Comparison of ENCODE assay signal across 13 cellular contexts in the genomic region with DNA sequence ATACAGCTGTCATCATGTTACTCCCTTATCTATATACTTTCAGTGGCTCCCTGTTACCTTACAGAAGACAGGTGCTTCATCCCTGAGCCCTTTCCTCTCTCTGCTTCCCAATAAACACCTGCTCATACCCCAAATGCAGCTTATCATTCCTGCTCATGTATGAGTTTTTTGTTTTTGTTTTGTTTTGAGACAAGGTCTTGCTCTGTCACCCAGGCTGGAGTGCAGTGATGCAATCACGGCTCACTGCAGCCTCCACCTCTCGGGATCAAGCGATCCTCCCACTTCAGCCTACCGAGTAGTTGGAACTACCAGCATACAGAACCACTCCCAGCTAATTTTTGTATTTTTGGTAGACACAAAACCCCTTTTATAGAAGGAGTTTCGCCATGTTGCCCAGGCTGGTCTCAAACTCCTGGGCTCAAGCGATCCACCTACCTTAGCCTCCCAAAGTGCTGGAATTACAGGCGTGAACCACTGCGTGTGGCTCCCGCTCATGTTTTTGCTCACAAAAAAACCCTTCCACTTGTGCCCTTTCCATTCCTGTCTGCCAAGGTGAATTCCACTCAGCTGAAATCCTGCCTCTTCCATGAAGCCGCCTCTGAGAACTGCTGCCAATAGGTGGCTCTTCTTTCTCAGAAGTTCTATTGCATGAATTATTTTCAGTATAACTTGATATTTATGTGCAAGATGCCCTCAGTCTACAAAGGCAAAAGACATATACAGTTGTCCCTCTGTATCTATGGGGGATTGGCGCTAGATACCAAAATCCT. TPM values are rescaled to one million over a fixed set of nuclear protein-coding genes. Genes with fewer than 3 reads are reported as not detected.
DNase-seq lines count a peak whose midpoint lies in the region; ATAC-seq, FAIRE-seq and TF ChIP-seq lines count a peak whose summit lies in the region.
"Had no signal": no experiment of that assay in that cellular context is flagged by ENCODE, and none has a peak within 500 bp of the region (broad histone marks: within the 10 kb centered on the region; RNA-seq: fewer than 3 reads in every experiment).

No MANE protein-coding gene starts in this region.

- no peak overlapping the region for H3K4me2 ChIP-seq in OCI-LY7 (ENCODE audit: low read length)
- no peak overlapping the region for H3K4me2 ChIP-seq in PC-9

- no peak for FAIRE-seq in urothelium cell line (lab: Jason Lieb, UNC)

- intact Hi-C loops in OCI-LY7 (cut with micrococcal nuclease; ENCODE audit: unreplicated experiment) (loop anchor here (1.0 to 5.0 kb wide), 2 partner anchors 25 to 41 kb away; no protein-coding TSS in a partner anchor), gastrocnemius medialis (cut with DNase I; ENCODE audit: low total_unique reads) (loop anchor here (2.0 to 10.0 kb wide), 2 partner anchors 31 to 393 kb away; partner anchors contain the start of gene WBP2), PC-9 (cut with micrococcal nuclease; ENCODE audit: unreplicated experiment) (no loop called here)
- intact Hi-C loops in dendritic cell treated with granulocyte-macrophage colony-stimulating factor and Interleukin-4, amounts not matched to agents 40 ng/mL and 50 ng/mL, for 4 days (cut with micrococcal nuclease), result no loop called here

- H3F3A ChIP-seq in PC-9 (ENCODE audit: insufficient read depth, low read depth), result peaks cover 36% of the 10 kb centered on the region

- peak overlapping the region; percentile 71 for H3K27ac Mint-ChIP-seq in activated CD8-positive, alpha-beta memory T cell treated with anti-CD3 and anti-CD28 coated beads, Interleukin-2, amount 10 ng/mL, durations not matched to agents 7 days and 5 days
- H3K27ac Mint-ChIP-seq in dendritic cell treated with granulocyte-macrophage colony-stimulating factor and Interleukin-4, amounts not matched to agents 40 ng/mL and 50 ng/mL, for 4 days, result peak overlapping the region; percentile 36

- H3K4me3 Mint-ChIP-seq in activated CD8-positive, alpha-beta memory T cell treated with anti-CD3 and anti-CD28 coated beads, Interleukin-2, amount 10 ng/mL, durations not matched to agents 7 days and 5 days, result no peak overlapping the region
- H3K4me3 Mint-ChIP-seq in dendritic cell treated with granulocyte-macrophage colony-stimulating factor and Interleukin-4, amounts not matched to agents 40 ng/mL and 50 ng/mL, for 4 days, result no peak overlapping the region
- H3K4me3 Mint-ChIP-seq: B cell, immature natural killer cell had no signal

- H3K79me2 ChIP-seq in OCI-LY7 (ENCODE audit: insufficient read depth, low read depth, low read length) (no peaks in the 10 kb centered on the region), PC-9 (ENCODE audit: low read depth) (no peaks in the 10 kb centered on the region)

- no peaks in the 10 kb centered on the region for H3K9me2 ChIP-seq in OCI-LY7 (ENCODE audit: insufficient read depth, low read length)
- H3K9me2 ChIP-seq in PC-9 (ENCODE audit: insufficient read depth), result no peaks in the 10 kb centered on the region

- H3K27ac ChIP-seq in OCI-LY7 (ENCODE audit: low read depth, low read length, poor library complexity, severe bottlenecking) (no peak overlapping the region), gastrocnemius medialis (peak overlapping the region; percentile 80 to 91 (median 83)), PC-9 (no peak overlapping the region)

- H2AFZ ChIP-seq in OCI-LY7 (ENCODE audit: low read length) (no peak overlapping the region), PC-9 (no peak overlapping the region)

- in situ Hi-C loops in gastrocnemius medialis (cut with MboI; ENCODE audit: low sequenced_read_pairs in 4 of 4), result no loop called here

- H3K36me3 Mint-ChIP-seq in activated CD8-positive, alpha-beta memory T cell treated with anti-CD3 and anti-CD28 coated beads, Interleukin-2, amount 10 ng/mL, durations not matched to agents 7 days and 5 days, result peaks cover 1% of the 10 kb centered on the region
- H3K36me3 Mint-ChIP-seq in dendritic cell treated with granulocyte-macrophage colony-stimulating factor and Interleukin-4, amounts not matched to agents 40 ng/mL and 50 ng/mL, for 4 days (ENCODE audit: low read depth), result no peaks in the 10 kb centered on the region
- H3K36me3 Mint-ChIP-seq: immature natural killer cell had no signal

- CTCF ChIA-PET in activated CD8-positive, alpha-beta memory T cell treated with anti-CD3 and anti-CD28 coated beads, Interleukin-2, amount 10 ng/mL, durations not matched to agents 7 days and 5 days (lab: Charles Lee), result interaction anchor here (0.6 to 7.8 kb wide), 9 partner anchors 10 to 68 kb away, joined by 3 to 83 read pairs (median 5); partner anchors contain the start of gene UBALD2
- CTCF ChIA-PET in OCI-LY7 (lab: Charles Lee; ENCODE audit: unreplicated experiment) (interaction anchor here (0.6 kb wide), 2 partner anchors 9 to 1180 kb away, joined by 3 to 5 read pairs; no protein-coding TSS in a partner anchor), PC-9 (lab: Charles Lee) (no interaction called here)

- TF ChIP-seq CTCF in OCI-LY7 (conservative IDR thresholded peaks at IDR 0.05; ENCODE audit: low read length), result peak; percentile 62
- TF ChIP-seq CTCF in gastrocnemius medialis (IDR thresholded peaks at IDR 0.05 in 4 of 5, conservative IDR thresholded peaks at IDR 0.05 in 1 of 5), result peak in 2 of 5 experiments; percentile 9 to 24
- TF ChIP-seq CTCF in PC-9 (conservative IDR thresholded peaks at IDR 0.05), result no peak; the same call in 1 of the 2 replicates

- H3K9me3 ChIP-seq in OCI-LY7 (ENCODE audit: low read length), result no peaks in the 10 kb centered on the region
- H3K9me3 ChIP-seq in gastrocnemius medialis, result no peaks in the 10 kb centered on the region
- no peaks in the 10 kb centered on the region for H3K9me3 ChIP-seq in PC-9 (ENCODE audit: insufficient read depth, low read depth)

- H3K36me3 ChIP-seq in OCI-LY7 (ENCODE audit: insufficient read depth, low read length) (no peaks in the 10 kb centered on the region), gastrocnemius medialis (no peaks in the 10 kb centered on the region), PC-9 (ENCODE audit: low read depth) (no peaks in the 10 kb centered on the region)

- H3K4me3 ChIP-seq in OCI-LY7 (ENCODE audit: low read depth, low read length, poor library complexity, severe bottlenecking), result no peak overlapping the region
- peak overlapping the region in 1 of 4 donors; percentile 35 for H3K4me3 ChIP-seq in gastrocnemius medialis
- H3K4me3 ChIP-seq in PC-9, result no peak overlapping the region

- peaks cover 81% of the 10 kb centered on the region for H3K4me1 Mint-ChIP-seq in activated CD8-positive, alpha-beta memory T cell treated with anti-CD3 and anti-CD28 coated beads, Interleukin-2, amount 10 ng/mL, durations not matched to agents 7 days and 5 days
- H3K4me1 Mint-ChIP-seq in dendritic cell treated with granulocyte-macrophage colony-stimulating factor and Interleukin-4, amounts not matched to agents 40 ng/mL and 50 ng/mL, for 4 days (ENCODE audit: low read depth), result peaks cover 56% of the 10 kb centered on the region

- DNase-seq in activated CD8-positive, alpha-beta memory T cell treated with anti-CD3 and anti-CD28 coated beads, Interleukin-2, amount 10 ng/mL, durations not matched to agents 7 days and 5 days, result no peak
- no peak for DNase-seq in activated CD8-positive, alpha-beta memory T cell treated with anti-CD3 and anti-CD28 coated beads, Interleukin-2, amount 50 U/mL, for 4 hours
- peak; percentile 14 for DNase-seq in OCI-LY7 (ENCODE audit: low spot score)
- DNase-seq in gastrocnemius medialis, result no peak
- no peak for DNase-seq in urothelium cell line (ENCODE audit: low spot score)
- no peak for DNase-seq in PC-9
- DNase-seq: immature natural killer cell; NK-92 treated with Interleukin-12 subunit alpha and Interleukin-12 subunit beta, amount 100 ng/mL, for 24 hours; occipital lobe; stimulated activated CD4-positive, alpha-beta T cell treated with anti-CD3 and anti-CD28 coated beads, Interleukin-4, amount 100 ng/mL, for 1 hour had no signal

- H4K20me1 ChIP-seq in OCI-LY7 (ENCODE audit: insufficient read depth, low read length) (no peaks in the 10 kb centered on the region), PC-9 (ENCODE audit: insufficient read depth) (no peaks in the 10 kb centered on the region)

- TF ChIP-seq POLR2A in gastrocnemius medialis (IDR thresholded peaks at IDR 0.05) (peak in 1 of 2 donors; percentile 27), GM18505 (IDR thresholded peaks at IDR 0.05; ENCODE audit: borderline replicate concordance, extremely low read depth, insufficient read depth, insufficient read length) (no peak)

- no peak for ATAC-seq in activated CD8-positive, alpha-beta memory T cell treated with anti-CD3 and anti-CD28 coated beads, Interleukin-2, amount 10 ng/mL, durations not matched to agents 7 days and 5 days
- ATAC-seq in gastrocnemius medialis, result peak in 1 of 2 donors; percentile 5
- no peak for ATAC-seq in GM18505 (IDR thresholded peaks at IDR 0.05; ENCODE audit: unreplicated experiment)

- H3K27me3 Mint-ChIP-seq in activated CD8-positive, alpha-beta memory T cell treated with anti-CD3 and anti-CD28 coated beads, Interleukin-2, amount 10 ng/mL, durations not matched to agents 7 days and 5 days, result no peaks in the 10 kb centered on the region
- peaks cover 19% of the 10 kb centered on the region for H3K27me3 Mint-ChIP-seq in dendritic cell treated with granulocyte-macrophage colony-stimulating factor and Interleukin-4, amounts not matched to agents 40 ng/mL and 50 ng/mL, for 4 days

- POLR2A ChIA-PET in OCI-LY7 (lab: Charles Lee), result interaction anchor here (0.6 to 9.4 kb wide), 7 partner anchors 9 to 184 kb away, joined by 3 to 71 read pairs (median 7); partner anchors contain the start of gene UBALD2
- POLR2A ChIA-PET in PC-9 (lab: Charles Lee; ENCODE audit: unreplicated experiment), result no interaction called here

- H3K9me3 Mint-ChIP-seq in activated CD8-positive, alpha-beta memory T cell treated with anti-CD3 and anti-CD28 coated beads, Interleukin-2, amount 10 ng/mL, durations not matched to agents 7 days and 5 days (ENCODE audit: low read depth), result no peaks in the 10 kb centered on the region
- H3K9me3 Mint-ChIP-seq in dendritic cell treated with granulocyte-macrophage colony-stimulating factor and Interleukin-4, amounts not matched to agents 40 ng/mL and 50 ng/mL, for 4 days, result no peaks in the 10 kb centered on the region
- H3K9me3 Mint-ChIP-seq: immature natural killer cell had no signal

- no TSS peak for BruUV-seq in OCI-LY7 (replicated peaks; lab: Mats Ljungman, UMichigan)
- no TSS peak for BruUV-seq in PC-9 (replicated peaks; lab: Mats Ljungman, UMichigan)

- H3K4me1 ChIP-seq in OCI-LY7 (ENCODE audit: insufficient read depth, low read length, poor library complexity, severe bottlenecking), result peaks cover 21% of the 10 kb centered on the region
- H3K4me1 ChIP-seq in gastrocnemius medialis, result peaks cover 51 to 65% of the 10 kb centered on the region in 2 donors
- H3K4me1 ChIP-seq in PC-9 (replicated peaks; ENCODE audit: insufficient read depth), result peaks cover 42% of the 10 kb centered on the region

- H3K27me3 ChIP-seq in gastrocnemius medialis (no peaks in the 10 kb centered on the region), PC-9 (ENCODE audit: insufficient read depth, low read depth) (no peaks in the 10 kb centered on the region)

RNA-seq across cellular contexts. Expression of gene RNF157, which starts 7.9 kb away (rescaled TPM):
- total RNA-seq in activated CD8-positive, alpha-beta memory T cell treated with anti-CD3 and anti-CD28 coated beads, Interleukin-2, amount 10 ng/mL, durations not matched to agents 7 days and 5 days, result 100 to 1,000 TPM in 1 of 2 experiments, 10 to 100 TPM in 1; 73.0 to 148 TPM
- 0.21 and 0.28 TPM in 2 replicates for total RNA-seq in OCI-LY7 (2014; rRNA removed; shearing (Covaris generic))
- 0.70 and 1.3 TPM in 2 replicates for total RNA-seq in OCI-LY7 (2022)
- total RNA-seq in gastrocnemius medialis, result 100 to 1,000 TPM in 1 of 4 donors, 10 to 100 TPM in 3; 50.5 to 142 (median 85.3) TPM
- total RNA-seq in PC-9 (2021), result 5.7 and 7.2 TPM in 2 replicates

RNA-seq across cellular contexts. Expression of gene UBALD2, which starts 16.9 kb away (rescaled TPM):
- 100 to 1,000 TPM; 260 to 406 TPM for total RNA-seq in activated CD8-positive, alpha-beta memory T cell treated with anti-CD3 and anti-CD28 coated beads, Interleukin-2, amount 10 ng/mL, durations not matched to agents 7 days and 5 days
- 70.9 and 86.4 TPM in 2 replicates for total RNA-seq in OCI-LY7 (2014; rRNA removed; shearing (Covaris generic))
- total RNA-seq in OCI-LY7 (2022), result 238 and 305 TPM in 2 replicates
- total RNA-seq in gastrocnemius medialis, result 100 to 1,000 TPM in 1 of 4 donors, 10 to 100 TPM in 3; 28.9 to 151 (median 52.2) TPM
- 110 and 134 TPM in 2 replicates for total RNA-seq in PC-9 (2021)

RNA-seq across cellular contexts. Expression of gene QRICH2, which starts 59.9 kb away (rescaled TPM):
- 1 to 10 TPM; 3.8 to 5.8 TPM for total RNA-seq in activated CD8-positive, alpha-beta memory T cell treated with anti-CD3 and anti-CD28 coated beads, Interleukin-2, amount 10 ng/mL, durations not matched to agents 7 days and 5 days
- 6.7 and 9.4 TPM in 2 replicates for total RNA-seq in OCI-LY7 (2014; rRNA removed; shearing (Covaris generic))
- 5.7 and 7.2 TPM in 2 replicates for total RNA-seq in OCI-LY7 (2022)
- total RNA-seq in gastrocnemius medialis, result 1 to 10 TPM in 3 of 4 donors, under 1 TPM in 1; 0.59 to 2.4 (median 1.1) TPM
- 2.7 and 3.3 TPM in 2 replicates for total RNA-seq in PC-9 (2021)

Comparison
In these comparisons a context has a peak if more than half of its experiments do, and no peak if none do; other contexts are left out.
1. H3K27ac ChIP-seq: peak in gastrocnemius medialis (4 of 4); none in OCI-LY7 (single experiment) and PC-9 (single experiment).
2. intact Hi-C loops: an anchor here in OCI-LY7 (1.0 to 5.0 kb wide) and gastrocnemius medialis (2.0 to 10.0 kb wide); none called in dendritic cell treated with granulocyte-macrophage colony-stimulating factor and Interleukin-4, amounts not matched to agents 40 ng/mL and 50 ng/mL, for 4 days and PC-9.